21 cellular contexts compared by ENCODE assay signal in genomic region chr15:70789213-70789612, GRCh38. TPM values are rescaled to one million over a fixed set of nuclear protein-coding genes. Genes with fewer than 3 reads are reported as not detected.
DNase-seq lines count a peak whose midpoint lies in the region; ATAC-seq, FAIRE-seq and TF ChIP-seq lines count a peak whose summit lies in the region.
"Had no signal": no experiment of that assay in that cellular context is flagged by ENCODE, and none has a peak within 500 bp of the region (broad histone marks: within the 10 kb centered on the region; RNA-seq: fewer than 3 reads in every experiment).

No MANE protein-coding gene starts in this region.

- H3K79me2 ChIP-seq in ACC112 (ENCODE audit: control insufficient read depth, insufficient read depth, low read length, unreplicated experiment) = peaks cover 10% of the 10 kb centered on the region
- no peaks in the 10 kb centered on the region for H3K79me2 ChIP-seq in K562 (ENCODE audit: control insufficient read depth, insufficient read depth, low read length)

- WGBS in K562 (ENCODE audit: insufficient coverage, low coverage, missing lambda C conversion rate) = 0% methylated on average over 4 of the region's 4 CpGs

- BruUV-seq in K562 (replicated peaks; lab: Mats Ljungman, UMichigan) = no TSS peak

- TF ChIP-seq CTCF in K562 (IDR thresholded peaks at IDR 0.05 in 2 of 3, conservative IDR thresholded peaks at IDR 0.05 in 1 of 3; ENCODE audit: insufficient read depth in 2 of 3, low read depth in 1 of 3, low read length in 3 of 3) = no peak

- no peak for TF ChIP-seq EP300 in K562 (IDR thresholded peaks at IDR 0.05; ENCODE audit: low read length)

- H4K20me1 ChIP-seq in K562 (replicated peaks; ENCODE audit: control insufficient read depth, insufficient read depth, low read length) = no peaks in the 10 kb centered on the region
- H4K20me1 ChIP-seq: BLaER1 treated with 17β-estradiol and CSF1 and Interleukin-3, amounts not matched to agents 10 nM and 100 nM had no signal

- FAIRE-seq in HTR-8/SVneo (lab: Jason Lieb, UNC) = peak; percentile 75
- no peak for FAIRE-seq in K562 (lab: Jason Lieb, UNC)
- FAIRE-seq in GM19239 (lab: Jason Lieb, UNC) = no peak
- FAIRE-seq: A204.1 had no signal

- H3K9me1 ChIP-seq in K562 (ENCODE audit: control insufficient read depth, insufficient read depth, low read length) = no peaks in the 10 kb centered on the region

- TF ChIP-seq POLR2A in K562 (conservative IDR thresholded peaks at IDR 0.05) = no peak

- intact Hi-C loops in K562 (cut with micrococcal nuclease) = no loop called here

- no peak for DNase-seq in HTR-8/SVneo (ENCODE audit: insufficient read length, low spot score)
- DNase-seq in K562 (ENCODE audit: extremely low read depth in 1 of 4, low spot score in 3 of 4) = peak in 3 of 4 experiments; percentile 9 to 36 (median 10)
- DNase-seq in iris pigment epithelial cell (ENCODE audit: low read depth) = peak; percentile 63
- no peak for DNase-seq in NCI-H1436 (lab: John Stamatoyannopoulos, UW)
- DNase-seq in activated CD4-positive, alpha-beta T cell treated with anti-CD3 and anti-CD28 coated beads for 1 hour = no peak
- no peak for DNase-seq in stimulated activated CD4-positive, alpha-beta T cell treated with anti-CD3 and anti-CD28 coated beads, Interleukin-4, amount 100 ng/mL, for 4 hours
- no peak for DNase-seq in GM19239 (ENCODE audit: insufficient read length, low spot score)
- DNase-seq: activated CD4-positive, alpha-beta T cell treated with anti-CD3 and anti-CD28 coated beads, Interleukin-2, amount 10 ng/mL, durations not matched to agents 24 days and 14 days; activated naive CD4-positive, alpha-beta T cell treated with anti-CD3 and anti-CD28 coated beads, Interleukin-2, amount 50 U/mL, for 16 hours; dermis blood vessel endothelial cell; DND-41; left lung; MG63; naive thymus-derived CD4-positive, alpha-beta T cell; NCI-H1417 treated with DMSO at 0.1 percent for 48 hours; NCI-H446 treated with DMSO at 0.1 percent for 48 hours; NK-92 treated with Interleukin-12 subunit alpha and Interleukin-12 subunit beta, amount 100 ng/mL, for 24 hours; T-helper 17 cell had no signal

- no peak overlapping the region for H3K4me2 ChIP-seq in K562 (ENCODE audit: insufficient read depth, low read length)
- H3K4me2 ChIP-seq: BLaER1 treated with 17β-estradiol and CSF1 and Interleukin-3, amounts not matched to agents 10 nM and 100 nM had no signal

- in situ Hi-C loops in K562 (cut with MboI) = no loop called here

- H3K27ac ChIP-seq in ACC112 (ENCODE audit: low read depth, low read length) (peak overlapping the region; percentile 69), K562 (ENCODE audit: extremely low read depth, low read depth, low read length) (no peak overlapping the region)
- H3K27ac ChIP-seq: BLaER1 treated with 17β-estradiol and CSF1 and Interleukin-3, amounts not matched to agents 10 nM and 100 nM; left lung had no signal

- H2AFZ ChIP-seq in ACC112 (ENCODE audit: low read length, unreplicated experiment) = no peak overlapping the region
- no peak overlapping the region for H2AFZ ChIP-seq in K562 (ENCODE audit: low read depth, low read length)

- no peak for TF ChIP-seq RAD21 in K562 (CRISPR knock-in tag; conservative IDR thresholded peaks at IDR 0.05 in 1 of 2, IDR thresholded peaks at IDR 0.05 in 1 of 2)

- no peak overlapping the region for H3K9ac ChIP-seq in K562 (ENCODE audit: insufficient read depth in 1 of 2, low read depth in 2 of 2, low read length in 2 of 2)
- H3K9ac ChIP-seq: BLaER1 treated with 17β-estradiol and CSF1 and Interleukin-3, amounts not matched to agents 10 nM and 100 nM had no signal

- no peaks in the 10 kb centered on the region for H3K27me3 ChIP-seq in ACC112 (ENCODE audit: insufficient read depth, low read length)
- no peaks in the 10 kb centered on the region; a peak in 1 of 5 replicates for H3K27me3 ChIP-seq in K562 (ENCODE audit: control insufficient read depth in 2 of 2, insufficient read depth in 2 of 2, low read length in 2 of 2)
- H3K27me3 ChIP-seq: BLaER1 treated with 17β-estradiol and CSF1 and Interleukin-3, amounts not matched to agents 10 nM and 100 nM; MG63 had no signal

- no peaks in the 10 kb centered on the region for H3K9me3 ChIP-seq in K562 (replicated peaks; ENCODE audit: control insufficient read depth, insufficient read depth, low read depth, low read length)
- H3K9me3 ChIP-seq: BLaER1 treated with 17β-estradiol and CSF1 and Interleukin-3, amounts not matched to agents 10 nM and 100 nM; left lung; MG63 had no signal

- H3K4me1 ChIP-seq in ACC112 (ENCODE audit: control insufficient read depth, insufficient read depth, low read length, unreplicated experiment) (peaks cover 48% of the 10 kb centered on the region), K562 (replicated peaks in 1 of 2; ENCODE audit: control insufficient read depth in 2 of 2, insufficient read depth in 2 of 2, low read length in 2 of 2) (no peaks in the 10 kb centered on the region; a peak in 2 of 5 replicates)
- H3K4me1 ChIP-seq: left lung had no signal

- POLR2A ChIA-PET in K562 (lab: Yijun Ruan, JAX) = no interaction called here

- CTCF ChIA-PET in K562 (lab: Yijun Ruan, JAX; ENCODE audit: low intra/inter-chr PET ratio) = no interaction called here

- H3K36me3 ChIP-seq in ACC112 (ENCODE audit: insufficient read depth, low read length) (no peaks in the 10 kb centered on the region), K562 (ENCODE audit: control insufficient read depth, insufficient read depth, low read length) (no peaks in the 10 kb centered on the region)
- H3K36me3 ChIP-seq: BLaER1 treated with 17β-estradiol and CSF1 and Interleukin-3, amounts not matched to agents 10 nM and 100 nM; left lung; MG63 had no signal

- no peak overlapping the region; the same call in 1 of the 2 replicates for H3K4me3 ChIP-seq in ACC112 (ENCODE audit: low read depth, low read length)
- H3K4me3 ChIP-seq in K562 = no peak overlapping the region
- H3K4me3 ChIP-seq: BLaER1 treated with 17β-estradiol and CSF1 and Interleukin-3, amounts not matched to agents 10 nM and 100 nM; left lung; MG63 had no signal

- ATAC-seq in K562 = peak; percentile 31; the same call in 1 of the 3 replicates
- ATAC-seq: left lung; naive thymus-derived CD4-positive, alpha-beta T cell; T-helper 17 cell had no signal

TF ChIP-seq in K562, 482 proteins besides CTCF, POLR2A, EP300 and RAD21:
- TF ChIP-seq ZFPM2 (CRISPR knock-in tag; IDR thresholded peaks at IDR 0.05) (no peak), STAT5A (IDR thresholded peaks at IDR 0.05; ENCODE audit: borderline replicate concordance, low read length) (no peak), TEAD4 (IDR thresholded peaks at IDR 0.05; ENCODE audit: low read length) (peak; percentile 23; the same call in 1 of the 2 replicates), TEAD4 (CRISPR knock-in tag; IDR thresholded peaks at IDR 0.05; ENCODE audit: borderline replicate concordance) (no peak), ETV6 (IDR thresholded peaks at IDR 0.05; ENCODE audit: borderline replicate concordance in 1 of 2, low read depth in 2 of 2, low read length in 1 of 2) (no peak), ETV6 (CRISPR knock-in tag; IDR thresholded peaks at IDR 0.05; ENCODE audit: borderline replicate concordance) (no peak), CREM (IDR thresholded peaks at IDR 0.05; ENCODE audit: low read depth) (0 out of 2 replicates have a peak, but pooled peaks have one; percentile 8), ZNF384 (IDR thresholded peaks at IDR 0.05; ENCODE audit: low read depth, low read length) (0 out of 2 replicates have a peak, but pooled peaks have one; percentile 8), CHD4 (IDR thresholded peaks at IDR 0.05; ENCODE audit: insufficient read depth, insufficient replicate concordance, low read depth, low read length, poor library complexity, severe bottlenecking) (no peak), CBFA2T3 (IDR thresholded peaks at IDR 0.05) (peak; percentile 66), HIVEP1 (CRISPR knock-in tag; IDR thresholded peaks at IDR 0.05) (no peak), CBFA2T2 (conservative IDR thresholded peaks at IDR 0.05) (peak; percentile 41), NCOR1 (IDR thresholded peaks at IDR 0.05) (peak; percentile 10; the same call in 1 of the 2 replicates), EGR1 (conservative IDR thresholded peaks at IDR 0.05) (peak; percentile 76)
- TF ChIP-seq, protein P1, sequence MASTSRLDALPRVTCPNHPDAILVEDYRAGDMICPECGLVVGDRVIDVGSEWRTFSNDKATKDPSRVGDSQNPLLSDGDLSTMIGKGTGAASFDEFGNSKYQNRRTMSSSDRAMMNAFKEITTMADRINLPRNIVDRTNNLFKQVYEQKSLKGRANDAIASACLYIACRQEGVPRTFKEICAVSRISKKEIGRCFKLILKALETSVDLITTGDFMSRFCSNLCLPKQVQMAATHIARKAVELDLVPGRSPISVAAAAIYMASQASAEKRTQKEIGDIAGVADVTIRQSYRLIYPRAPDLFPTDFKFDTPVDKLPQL (IDR thresholded peaks at IDR 0.05; ENCODE audit: extremely low read depth, insufficient read length) = no peak
TF ChIP-seq in K562: peak in this region for 7.

RNA-seq across cellular contexts. Expression of gene UACA, which starts 25.9 kb away (rescaled TPM):
- total RNA-seq in K562 (2011; cell fraction: chromatin; rRNA removed; ENCODE audit: low replicate concordance) = not detected in 2 replicates
- not detected in 2 replicates for total RNA-seq in K562 (2011; cell fraction: nucleolus; rRNA removed)
- total RNA-seq in K562 (2011; cell fraction: nucleoplasm; rRNA removed) = not detected in 2 replicates
- total RNA-seq in K562 (2014; rRNA removed) = 0.18 TPM in 1 of 2 replicates, not detected in the other
- total RNA-seq in K562 (2014; rRNA removed; fragmentation: Illumina TruSeq; extraction: Trizol) = not detected in 2 replicates
- total RNA-seq in K562 (2015; rRNA removed; fragmentation: Illumina TruSeq; extraction: Trizol) = 0.11 TPM in 1 of 2 replicates, not detected in the other
- 0.22 and 0.33 TPM in 2 replicates for total RNA-seq in K562 (2021)
- polyA plus RNA-seq in K562 (2011; rRNA removed) = not detected in 2 replicates
- 0.04 TPM in 1 of 2 replicates, not detected in the other for polyA plus RNA-seq in K562 (2011; cell fraction: cytosol; rRNA removed)
- polyA plus RNA-seq in K562 (2011; cell fraction: nucleus; rRNA removed) = not detected in 2 replicates
- polyA plus RNA-seq in K562 (2012) = 0.03 and 0.36 TPM in 2 replicates
- not detected in 2 replicates for polyA plus RNA-seq in K562 (2014; fragmentation: Illumina TruSeq; extraction: Trizol)
- under 1 TPM in 1 of 2 experiments, not detected in 1; 0.06 TPM for polyA plus RNA-seq in K562 (2014; fragmentation: Nextera tagmentation; extraction: Ambion mirVana)
- polyA plus RNA-seq in K562 (2014; rRNA removed) = not detected in 2 replicates
- polyA minus RNA-seq in K562 (2011; rRNA and poly(A)+ RNA removed) = not detected in 2 replicates
- not detected in 2 replicates for polyA minus RNA-seq in K562 (2011; cell fraction: cytosol; rRNA and poly(A)+ RNA removed)
- not detected in 2 replicates for polyA minus RNA-seq in K562 (2011; cell fraction: nucleus; rRNA and poly(A)+ RNA removed)

Comparison
In these comparisons a context has a peak if more than half of its experiments do, and no peak if none do; other contexts are left out.
1. DNase-seq: peak in K562 (3 of 4) and iris pigment epithelial cell (single experiment); none in HTR-8/SVneo (single experiment), NCI-H1436 (single experiment), activated CD4-positive, alpha-beta T cell treated with anti-CD3 and anti-CD28 coated beads for 1 hour (single experiment), stimulated activated CD4-positive, alpha-beta T cell treated with anti-CD3 and anti-CD28 coated beads, Interleukin-4, amount 100 ng/mL, for 4 hours (0 of 2) and GM19239 (single experiment).